Comparison of ENCODE assay signal across 1 cellular context in genomic region chr1:43505077-43505780, GRCh38.
TF ChIP-seq lines count a peak whose summit lies in the region.

No MANE protein-coding gene starts in this region.

TF ChIP-seq in HepG2, 621 proteins besides CTCF, POLR2A, EP300 and RAD21:
- no peak for TF ChIP-seq SUZ12 (IDR thresholded peaks at IDR 0.05; ENCODE audit: low read depth, low read length)
- no peak for TF ChIP-seq HNRNPH1 (optimal IDR thresholded peaks at IDR 0.05; ENCODE audit: low read depth, low read length)
